ENCODE assay signal across 1 cellular context in the genomic region with DNA sequence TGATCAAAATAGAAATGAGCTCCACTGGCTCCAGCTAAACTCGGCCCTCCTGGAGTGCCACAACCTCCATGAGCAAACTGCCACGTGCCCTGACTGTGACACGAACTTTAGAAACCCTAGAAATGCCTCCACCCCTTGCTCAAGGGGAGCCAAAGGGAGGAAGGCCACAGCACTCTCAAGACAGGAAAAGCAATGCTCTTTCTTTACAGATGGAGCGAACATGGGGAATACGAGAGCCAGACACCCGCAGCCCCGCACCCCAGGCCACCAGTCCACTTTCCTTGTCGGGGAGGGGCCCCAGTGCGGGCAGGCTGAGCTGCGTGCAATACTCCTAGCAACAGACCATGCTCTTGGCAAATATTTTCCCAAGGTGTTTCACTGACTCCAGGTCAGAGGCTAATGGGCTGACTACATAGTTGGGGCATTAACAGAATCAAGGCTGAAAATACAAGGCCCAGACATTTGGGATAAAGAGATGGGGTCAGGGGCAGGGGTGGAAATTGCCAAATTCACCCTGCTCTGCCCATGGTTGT.
A peak's percentile ranks its signal among the peaks of the same experiment; 100 is the strongest.
TF ChIP-seq lines count a peak whose summit lies in the region.

No MANE protein-coding gene starts in this region.

TF ChIP-seq in HepG2, 621 proteins besides CTCF, POLR2A, EP300 and RAD21:
- TF ChIP-seq, protein P1, sequence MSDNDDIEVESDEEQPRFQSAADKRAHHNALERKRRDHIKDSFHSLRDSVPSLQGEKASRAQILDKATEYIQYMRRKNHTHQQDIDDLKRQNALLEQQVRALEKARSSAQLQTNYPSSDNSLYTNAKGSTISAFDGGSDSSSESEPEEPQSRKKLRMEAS (IDR thresholded peaks at IDR 0.05): peak; percentile 20; the same call in 1 of the 2 replicates
TF ChIP-seq in HepG2: peak in this region for 1; not testable (repeated sequence) for 620.
